17 cellular contexts compared by ENCODE assay signal in genomic region chr17:2227025-2227699, GRCh38.
"Had no signal": no experiment of that assay in that cellular context is flagged by ENCODE, and none has a peak within 500 bp of the region (broad histone marks: within the 10 kb centered on the region; RNA-seq: fewer than 3 reads in every experiment).

No MANE protein-coding gene starts in this region.

- H3K27me3 Mint-ChIP-seq: activated naive CD8-positive, alpha-beta T cell; memory B cell had no signal

- H3K9me3 Mint-ChIP-seq: memory B cell had no signal

- DNase-seq: activated CD4-positive, alpha-beta T cell treated with anti-CD3 and anti-CD28 coated beads for 1 hour; activated CD4-positive, alpha-beta T cell treated with anti-CD3 and anti-CD28 coated beads, Interleukin-2, amount 50 U/mL, for 48 hours; activated gamma-delta T cell; activated T-cell treated with anti-CD3 and anti-CD28 coated beads, Interleukin-2, amount 50 U/mL, for 48 hours; central memory CD4-positive, alpha-beta T cell; effector CD8-positive, alpha-beta T cell; nephron progenitor cell; stimulated activated CD4-positive, alpha-beta T cell treated with anti-CD3 and anti-CD28 coated beads, Interleukin-4, amount 100 ng/mL, for 1 hour; stimulated activated CD8-positive, alpha-beta memory T cell treated with anti-CD3 and anti-CD28 coated beads, Interleukin-4, amount 100 ng/mL, for 48 hours; stimulated activated naive CD8-positive, alpha-beta T cell treated with anti-CD3 and anti-CD28 coated beads, Interleukin-15, Interleukin-2, amounts not matched to agents 100 U/mL and 50 U/mL, for 24 hours; upper lobe of right lung had no signal

- H3K27me3 ChIP-seq: ascending aorta, suprapubic skin, upper lobe of right lung had no signal

- H3K36me3 ChIP-seq: ascending aorta, suprapubic skin, upper lobe of right lung had no signal

- ATAC-seq: left lobe of liver; stimulated activated naive CD8-positive, alpha-beta T cell treated with anti-CD3 and anti-CD28 coated beads, Interleukin-15, Interleukin-2, amounts not matched to agents 100 U/mL and 50 U/mL, for 24 hours; upper lobe of right lung had no signal

- H3K9me3 ChIP-seq: ascending aorta, suprapubic skin, upper lobe of right lung had no signal

- H3K27ac Mint-ChIP-seq: activated naive CD8-positive, alpha-beta T cell; memory B cell; nephron progenitor cell had no signal

- H3K4me3 ChIP-seq: ascending aorta, coronary artery, suprapubic skin, upper lobe of right lung had no signal

- H3K4me3 Mint-ChIP-seq: activated naive CD8-positive, alpha-beta T cell; memory B cell; nephron progenitor cell had no signal

- H3K27ac ChIP-seq: ascending aorta, coronary artery, suprapubic skin, upper lobe of right lung had no signal
